15 cellular contexts compared by ENCODE assay signal in the genomic region with DNA sequence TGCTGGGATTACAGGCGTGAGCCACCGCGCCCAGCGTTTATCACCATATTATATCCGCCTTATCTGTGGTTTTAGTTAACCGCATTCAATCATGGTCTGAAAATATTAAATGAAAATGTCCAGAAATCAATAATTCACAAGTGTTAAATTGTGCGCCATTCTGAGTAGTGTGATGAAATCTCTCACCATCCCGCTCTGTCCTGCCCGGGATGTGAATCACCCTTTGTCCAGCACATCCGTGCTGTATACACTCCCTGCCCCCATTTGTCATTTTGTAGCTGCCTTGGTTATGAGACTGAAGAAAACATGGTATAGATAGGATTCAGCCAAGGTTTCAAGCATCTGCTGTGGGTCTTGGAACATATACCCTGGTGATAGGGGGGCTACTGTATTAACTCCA.
DNase-seq lines count a peak whose midpoint lies in the region; ATAC-seq, FAIRE-seq and TF ChIP-seq lines count a peak whose summit lies in the region.
"Had no signal": no experiment of that assay in that cellular context is flagged by ENCODE, and none has a peak within 500 bp of the region (broad histone marks: within the 10 kb centered on the region; RNA-seq: fewer than 3 reads in every experiment).

No MANE protein-coding gene starts in this region.

- FAIRE-seq in RCC 7860 (lab: Jason Lieb, UNC) = no peak
- FAIRE-seq in HepG2 (lab: Jason Lieb, UNC) = no peak

- in situ Hi-C loops in HepG2 (cut with HindIII; ENCODE audit: extremely low pct_ligation_motif_present, low pct_unique_long_range_greater_than_20kb) = no loop called here

- H3K27me3 ChIP-seq in HepG2 (ENCODE audit: control insufficient read depth in 1 of 2, insufficient read depth in 2 of 2, low read length in 2 of 2) = no peaks in the 10 kb centered on the region; a peak in 1 of 5 replicates
- H3K27me3 ChIP-seq: BE2C had no signal

- DNase-seq in HPDE6-E6E7 (ENCODE audit: extremely low spot score) (peak; percentile 53), RCC 7860 (ENCODE audit: low spot score) (peak; percentile 39), cardiac fibroblast (ENCODE audit: low read depth in 2 of 2) (peak; percentile 30 to 41), HepG2 (ENCODE audit: low spot score) (no peak), SHP77 (lab: John Stamatoyannopoulos, UW) (no peak), cerebellar cortex (ENCODE audit: low spot score) (no peak), NCI-H345 treated with DMSO at 0.1 percent for 48 hours (lab: John Stamatoyannopoulos, UW; ENCODE audit: unreplicated experiment) (no peak)
- DNase-seq: BE2C; CD8-positive, alpha-beta T cell; NCI-H1436 treated with DMSO at 0.1 percent for 48 hours; NCI-H2227 treated with DMSO at 0.1 percent for 48 hours; NCI-H69; SIG-M5 had no signal

- ATAC-seq in HepG2 (peak; percentile 41; the same call in 1 of the 3 replicates), HG03175 (IDR thresholded peaks at IDR 0.05; ENCODE audit: unreplicated experiment) (no peak)
- ATAC-seq: CD8-positive, alpha-beta T cell; GM23338 had no signal

- no peak overlapping the region for H3K4me2 ChIP-seq in HepG2 (ENCODE audit: low read depth, low read length)
- H3K4me2 ChIP-seq: GM23338 had no signal

- no peak overlapping the region for H3K27ac ChIP-seq in HepG2 (ENCODE audit: extremely low read length, insufficient read depth, low read length)

- WGBS in HepG2 (ENCODE audit: low lambda C conversion rate) = 74% methylated on average over 10 of the region's 10 CpGs

- TF ChIP-seq RAD21 in HepG2 (CRISPR knock-in tag; IDR thresholded peaks at IDR 0.05) = no peak

- no peaks in the 10 kb centered on the region for H3K79me2 ChIP-seq in HepG2 (ENCODE audit: insufficient read depth, low read length)

- POLR2A ChIA-PET in HepG2 (lab: Yijun Ruan, JAX) = no interaction called here

- no peaks in the 10 kb centered on the region for H4K20me1 ChIP-seq in HepG2 (ENCODE audit: insufficient read depth, low read length)

- TF ChIP-seq CTCF in cardiac fibroblast (IDR thresholded peaks at IDR 0.05; ENCODE audit: low read depth, low read length) (no peak), HepG2 (CRISPR knock-in tag; IDR thresholded peaks at IDR 0.05) (no peak)

- CTCF ChIA-PET in HepG2 (lab: Yijun Ruan, JAX; ENCODE audit: low intra/inter-chr PET ratio, low total read pairs) = no interaction called here

- no peak overlapping the region for H3K9ac ChIP-seq in HepG2 (ENCODE audit: insufficient read depth, low read depth, low read length)

- no TSS peak for BruUV-seq in HepG2 (replicated peaks; lab: Mats Ljungman, UMichigan)

- H3K36me3 ChIP-seq in HepG2 (replicated peaks in 1 of 2; ENCODE audit: control insufficient read depth in 1 of 2, insufficient read depth in 2 of 2, low read length in 2 of 2) = no peaks in the 10 kb centered on the region
- H3K36me3 ChIP-seq: BE2C had no signal

- TF ChIP-seq POLR2A in HepG2 (IDR thresholded peaks at IDR 0.05; ENCODE audit: insufficient read depth in 1 of 2, low read depth in 2 of 2, low read length in 2 of 2) = no peak

- H2AFZ ChIP-seq in HepG2 (ENCODE audit: low read length) = no peak overlapping the region
- H2AFZ ChIP-seq: GM23338 had no signal

- peaks cover 24% of the 10 kb centered on the region for H3K4me1 ChIP-seq in HepG2 (ENCODE audit: insufficient read depth, low read length)
- H3K4me1 ChIP-seq: BE2C had no signal

- TF ChIP-seq EP300 in HepG2 (IDR thresholded peaks at IDR 0.05; ENCODE audit: low read depth in 2 of 2, low read length in 2 of 2) (no peak), HepG2 (CRISPR knock-in tag; IDR thresholded peaks at IDR 0.05; ENCODE audit: borderline replicate concordance) (no peak)

- intact Hi-C loops in HepG2 (cut with micrococcal nuclease; ENCODE audit: unreplicated experiment) = no loop called here

- H3K9me3 ChIP-seq in HepG2 (ENCODE audit: low read length) = no peaks in the 10 kb centered on the region
- H3K9me3 ChIP-seq: BE2C had no signal

- H3K4me3 ChIP-seq in cardiac fibroblast (replicated peaks in 1 of 2; ENCODE audit: low read depth in 2 of 2, low read length in 2 of 2) (no peak overlapping the region), HepG2 (replicated peaks in 1 of 3; ENCODE audit: insufficient read depth in 1 of 3, low read depth in 2 of 3, low read length in 3 of 3) (no peak overlapping the region)
- H3K4me3 ChIP-seq: GM23338 had no signal

TF ChIP-seq in HepG2, 621 proteins besides CTCF, POLR2A, EP300 and RAD21:
- TF ChIP-seq ZNF281 (CRISPR knock-in tag; IDR thresholded peaks at IDR 0.05; ENCODE audit: borderline replicate concordance) (0 out of 2 replicates have a peak, but pooled peaks have one; percentile 14), ARID2 (CRISPR knock-in tag; IDR thresholded peaks at IDR 0.05; ENCODE audit: borderline replicate concordance) (no peak), FOSL2 (CRISPR knock-in tag; IDR thresholded peaks at IDR 0.05) (peak; percentile 59; the same call in 1 of the 2 replicates), SOX13 (IDR thresholded peaks at IDR 0.05) (no peak), SOX13 (CRISPR knock-in tag; conservative IDR thresholded peaks at IDR 0.05 in 1 of 2, IDR thresholded peaks at IDR 0.05 in 1 of 2) (0 out of 4 replicates have a peak, but pooled peaks of 1 of the 2 experiments have one; percentile 4), CEBPG (CRISPR knock-in tag; IDR thresholded peaks at IDR 0.05) (peak; percentile 12; the same call in 1 of the 2 replicates), ZNF530 (CRISPR knock-in tag; IDR thresholded peaks at IDR 0.05; ENCODE audit: low read depth) (no peak)
- TF ChIP-seq, protein P1, sequence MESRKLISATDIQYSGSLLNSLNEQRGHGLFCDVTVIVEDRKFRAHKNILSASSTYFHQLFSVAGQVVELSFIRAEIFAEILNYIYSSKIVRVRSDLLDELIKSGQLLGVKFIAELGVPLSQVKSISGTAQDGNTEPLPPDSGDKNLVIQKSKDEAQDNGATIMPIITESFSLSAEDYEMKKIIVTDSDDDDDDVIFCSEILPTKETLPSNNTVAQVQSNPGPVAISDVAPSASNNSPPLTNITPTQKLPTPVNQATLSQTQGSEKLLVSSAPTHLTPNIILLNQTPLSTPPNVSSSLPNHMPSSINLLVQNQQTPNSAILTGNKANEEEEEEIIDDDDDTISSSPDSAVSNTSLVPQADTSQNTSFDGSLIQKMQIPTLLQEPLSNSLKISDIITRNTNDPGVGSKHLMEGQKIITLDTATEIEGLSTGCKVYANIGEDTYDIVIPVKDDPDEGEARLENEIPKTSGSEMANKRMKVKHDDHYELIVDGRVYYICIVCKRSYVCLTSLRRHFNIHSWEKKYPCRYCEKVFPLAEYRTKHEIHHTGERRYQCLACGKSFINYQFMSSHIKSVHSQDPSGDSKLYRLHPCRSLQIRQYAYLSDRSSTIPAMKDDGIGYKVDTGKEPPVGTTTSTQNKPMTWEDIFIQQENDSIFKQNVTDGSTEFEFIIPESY (CRISPR knock-in tag; IDR thresholded peaks at IDR 0.05) = 0 out of 2 replicates have a peak, but pooled peaks have one; percentile 33

Comparison
In these comparisons a context has a peak if more than half of its experiments do, and no peak if none do; other contexts are left out.
1. DNase-seq: peak in HPDE6-E6E7 (single experiment), RCC 7860 (single experiment) and cardiac fibroblast (2 of 2); none in HepG2 (single experiment), SHP77 (0 of 2), cerebellar cortex (single experiment) and NCI-H345 treated with DMSO at 0.1 percent for 48 hours (single experiment).